In the genomic region with DNA sequence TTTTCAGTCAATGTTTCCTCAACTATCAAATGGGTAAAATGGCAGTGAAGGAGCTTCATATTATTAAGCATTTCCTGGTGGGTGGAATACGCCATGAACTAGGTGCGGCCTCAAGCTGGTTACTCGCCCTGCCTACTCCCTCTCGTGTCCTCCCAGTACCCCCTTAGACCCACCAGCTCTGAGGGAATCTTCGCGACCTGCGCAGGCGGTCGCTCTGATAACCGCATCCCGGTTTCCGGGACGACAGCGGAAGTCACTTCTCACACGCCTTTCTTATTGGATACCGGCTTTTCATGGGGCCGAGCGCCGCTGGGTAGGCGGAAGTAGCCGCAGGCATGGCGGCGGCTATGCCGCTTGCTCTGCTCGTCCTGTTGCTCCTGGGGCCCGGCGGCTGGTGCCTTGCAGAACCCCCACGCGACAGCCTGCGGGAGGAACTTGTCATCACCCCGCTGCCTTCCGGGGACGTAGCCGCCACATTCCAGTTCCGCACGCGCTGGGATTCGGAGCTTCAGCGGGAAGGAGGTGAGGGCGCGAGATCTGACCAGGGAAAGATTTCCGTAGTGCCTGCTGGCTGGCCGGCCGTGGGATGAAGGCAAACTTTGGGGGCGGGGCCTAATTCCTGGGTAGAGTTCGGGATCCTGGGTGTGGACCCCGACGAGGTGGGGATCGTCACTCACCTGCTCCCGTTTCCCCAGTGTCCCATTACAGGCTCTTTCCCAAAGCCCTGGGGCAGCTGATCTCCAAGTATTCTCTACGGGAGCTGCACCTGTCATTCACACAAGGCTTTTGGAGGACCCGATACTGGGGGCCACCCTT, we compare ENCODE assay signal across 8 cellular contexts. TPM values are rescaled to one million over a fixed set of nuclear protein-coding genes. Genes with fewer than 3 reads are reported as not detected.
DNase-seq lines count a peak whose midpoint lies in the region; ATAC-seq, FAIRE-seq and TF ChIP-seq lines count a peak whose summit lies in the region.

A gene (plus strand): TSS at position 320 of the 816 bp plus-strand sequence. CDS start 16 bp downstream, at position 336.

- peak within 1 kb of the TSS; percentile 88 to 99 (median 98) for H3K4me2 ChIP-seq in BLaER1 treated with 17β-estradiol and CSF1 and Interleukin-3, amounts not matched to agents 10 nM and 100 nM
- H3K4me2 ChIP-seq in HepG2 (ENCODE audit: low read depth, low read length) = peak within 1 kb of the TSS; percentile 97

- H3K4me3 ChIP-seq in BLaER1 treated with 17β-estradiol and CSF1 and Interleukin-3, amounts not matched to agents 10 nM and 100 nM = peak within 1 kb of the TSS; percentile 72 to 94 (median 92)
- H3K4me3 ChIP-seq in HepG2 (replicated peaks in 1 of 3; ENCODE audit: insufficient read depth in 1 of 3, low read depth in 2 of 3, low read length in 3 of 3) = peak within 1 kb of the TSS; percentile 84 to 97 (median 86)

- H3K9me3 Mint-ChIP-seq in dendritic cell treated with granulocyte-macrophage colony-stimulating factor and Interleukin-4, amounts not matched to agents 40 ng/mL and 50 ng/mL, for 4 days = no peaks in the 10 kb centered on the region

- in situ Hi-C loops in HepG2 (cut with HindIII; ENCODE audit: extremely low pct_ligation_motif_present, low pct_unique_long_range_greater_than_20kb) = no loop called here

- CTCF ChIA-PET in HepG2 (lab: Yijun Ruan, JAX; ENCODE audit: low intra/inter-chr PET ratio, low total read pairs) = interaction anchor here (0.6 kb wide), 1 partner anchor 10 kb away, joined by 3 read pairs; no protein-coding TSS in a partner anchor

- peak; percentile 38; the same call in 1 of the 2 replicates for TF ChIP-seq CTCF in HepG2 (CRISPR knock-in tag; IDR thresholded peaks at IDR 0.05)

- 1% methylated on average over 39 of the region's 52 CpGs for WGBS in HepG2 (ENCODE audit: low lambda C conversion rate)

- TF ChIP-seq RAD21 in HepG2 (CRISPR knock-in tag; IDR thresholded peaks at IDR 0.05) = peak; percentile 82

- peaks cover 26 to 39% (median 34%) of the 10 kb centered on the region in 11 experiments for H3K36me3 ChIP-seq in BLaER1 treated with 17β-estradiol and CSF1 and Interleukin-3, amounts not matched to agents 10 nM and 100 nM
- peaks cover 20 to 30% of the 10 kb centered on the region in 2 experiments for H3K36me3 ChIP-seq in HepG2 (replicated peaks in 1 of 2; ENCODE audit: control insufficient read depth in 1 of 2, insufficient read depth in 2 of 2, low read length in 2 of 2)

- peak within 1 kb of the TSS; percentile 68 to 89 (median 87) for H3K27ac ChIP-seq in BLaER1 treated with 17β-estradiol and CSF1 and Interleukin-3, amounts not matched to agents 10 nM and 100 nM
- peak within 1 kb of the TSS; percentile 62 for H3K27ac ChIP-seq in HepG2 (ENCODE audit: extremely low read length, insufficient read depth, low read length)

- POLR2A ChIA-PET in HepG2 (lab: Yijun Ruan, JAX) = interaction anchor here (0.7 to 2.4 kb wide), 25 partner anchors 10 to 948 kb away, joined by 3 to 52 read pairs (median 5); a partner anchor contains a TSS

- peaks cover 14 to 28% (median 25%) of the 10 kb centered on the region in 10 experiments for H3K4me1 ChIP-seq in BLaER1 treated with 17β-estradiol and CSF1 and Interleukin-3, amounts not matched to agents 10 nM and 100 nM
- peaks cover 31% of the 10 kb centered on the region for H3K4me1 ChIP-seq in HepG2 (ENCODE audit: insufficient read depth, low read length)

- no TSS peak for BruUV-seq in HepG2 (replicated peaks; lab: Mats Ljungman, UMichigan)

- DNase-seq in NCI-H748 treated with DMSO at 0.1 percent for 48 hours (lab: John Stamatoyannopoulos, UW) (peak; percentile 51), HepG2 (ENCODE audit: low spot score) (peak; percentile 93)
- peak; percentile 84 for DNase-seq in activated CD4-positive, alpha-beta T cell treated with anti-CD3 and anti-CD28 coated beads, Interleukin-2, amount 50 U/mL, for 1 hour
- DNase-seq in stimulated activated CD4-positive, alpha-beta T cell treated with anti-CD3 and anti-CD28 coated beads, Interleukin-2, amount 100 ng/mL, for 48 hours = peak; percentile 73 to 81

- ATAC-seq in GM19324 (IDR thresholded peaks at IDR 0.05; ENCODE audit: low FRiP score, unreplicated experiment) = peak; percentile 78
- ATAC-seq in HG03460 (IDR thresholded peaks at IDR 0.05; ENCODE audit: unreplicated experiment) = peak; percentile 82
- ATAC-seq in HepG2 = peak; percentile 99

- H4K20me1 ChIP-seq in BLaER1 treated with 17β-estradiol and CSF1 and Interleukin-3, amounts not matched to agents 10 nM and 100 nM = peaks cover 0 to 42% (median 22%) of the 10 kb centered on the region in 11 experiments; a peak in 11 of 22 replicates
- no peaks in the 10 kb centered on the region for H4K20me1 ChIP-seq in HepG2 (ENCODE audit: insufficient read depth, low read length)

- H3K27ac Mint-ChIP-seq in dendritic cell treated with granulocyte-macrophage colony-stimulating factor and Interleukin-4, amounts not matched to agents 40 ng/mL and 50 ng/mL, for 4 days = peak within 1 kb of the TSS; percentile 95

- H3K4me1 Mint-ChIP-seq in dendritic cell treated with granulocyte-macrophage colony-stimulating factor and Interleukin-4, amounts not matched to agents 40 ng/mL and 50 ng/mL, for 4 days (ENCODE audit: low read depth) = peaks cover 22% of the 10 kb centered on the region

- H3K4me3 Mint-ChIP-seq in dendritic cell treated with granulocyte-macrophage colony-stimulating factor and Interleukin-4, amounts not matched to agents 40 ng/mL and 50 ng/mL, for 4 days = peak within 1 kb of the TSS; percentile 91

- peaks cover 17% of the 10 kb centered on the region for H3K79me2 ChIP-seq in HepG2 (ENCODE audit: insufficient read depth, low read length)

- TF ChIP-seq EP300 in HepG2 (IDR thresholded peaks at IDR 0.05; ENCODE audit: low read depth in 2 of 2, low read length in 2 of 2) = peak; percentile 40 to 46; a peak in 2 of 4 replicates
- peak; percentile 37; the same call in 1 of the 2 replicates for TF ChIP-seq EP300 in HepG2 (CRISPR knock-in tag; IDR thresholded peaks at IDR 0.05; ENCODE audit: borderline replicate concordance)

- no peaks in the 10 kb centered on the region for H3K27me3 ChIP-seq in BLaER1 treated with 17β-estradiol and CSF1 and Interleukin-3, amounts not matched to agents 10 nM and 100 nM
- H3K27me3 ChIP-seq in HepG2 (ENCODE audit: control insufficient read depth in 1 of 2, insufficient read depth in 2 of 2, low read length in 2 of 2) = no peaks in the 10 kb centered on the region; a peak in 1 of 5 replicates

- peak within 1 kb of the TSS; percentile 85 to 93 (median 89) for H3K9ac ChIP-seq in BLaER1 treated with 17β-estradiol and CSF1 and Interleukin-3, amounts not matched to agents 10 nM and 100 nM
- peak within 1 kb of the TSS; percentile 89 for H3K9ac ChIP-seq in HepG2 (ENCODE audit: insufficient read depth, low read depth, low read length)

- H3K36me3 Mint-ChIP-seq in dendritic cell treated with granulocyte-macrophage colony-stimulating factor and Interleukin-4, amounts not matched to agents 40 ng/mL and 50 ng/mL, for 4 days (ENCODE audit: low read depth) = peaks cover 55% of the 10 kb centered on the region

- H3K9me3 ChIP-seq in BLaER1 treated with 17β-estradiol and CSF1 and Interleukin-3, amounts not matched to agents 10 nM and 100 nM (replicated peaks in 1 of 11) = no peaks in the 10 kb centered on the region
- H3K9me3 ChIP-seq in HepG2 (ENCODE audit: low read length) = no peaks in the 10 kb centered on the region

- intact Hi-C loops in dendritic cell treated with granulocyte-macrophage colony-stimulating factor and Interleukin-4, amounts not matched to agents 40 ng/mL and 50 ng/mL, for 4 days (cut with micrococcal nuclease) = no loop called here
- intact Hi-C loops in HepG2 (cut with micrococcal nuclease; ENCODE audit: unreplicated experiment) = loop anchor here (1.0 to 5.0 kb wide), 4 partner anchors 41 to 93 kb away; a partner anchor contains a TSS

- peak; percentile 83 for FAIRE-seq in HepG2 (lab: Jason Lieb, UNC)

- H2AFZ ChIP-seq in HepG2 (ENCODE audit: low read length) = peak within 1 kb of the TSS; percentile 82

- H3K27me3 Mint-ChIP-seq in dendritic cell treated with granulocyte-macrophage colony-stimulating factor and Interleukin-4, amounts not matched to agents 40 ng/mL and 50 ng/mL, for 4 days = peaks cover 5% of the 10 kb centered on the region

- peak; percentile 93 to 98 for TF ChIP-seq POLR2A in HepG2 (IDR thresholded peaks at IDR 0.05; ENCODE audit: insufficient read depth in 1 of 2, low read depth in 2 of 2, low read length in 2 of 2)

TF ChIP-seq in HepG2, 621 proteins besides CTCF, POLR2A, EP300 and RAD21 (continues in another document):
- peak; percentile 53; the same call in 1 of the 2 replicates for TF ChIP-seq TBP (CRISPR knock-in tag; IDR thresholded peaks at IDR 0.05)
- no peak for TF ChIP-seq NCOR1 (IDR thresholded peaks at IDR 0.05; ENCODE audit: borderline replicate concordance, low read length)
- TF ChIP-seq ZMAT3 (CRISPR knock-in tag; conservative IDR thresholded peaks at IDR 0.05) = peak; percentile 97
- no peak for TF ChIP-seq EZH2 (conservative IDR thresholded peaks at IDR 0.05; ENCODE audit: low read depth, low read length)
- TF ChIP-seq ZNF460 (CRISPR knock-in tag; IDR thresholded peaks at IDR 0.05; ENCODE audit: borderline replicate concordance) = peak; percentile 10; the same call in 1 of the 2 replicates
- TF ChIP-seq CHD2 (IDR thresholded peaks at IDR 0.05; ENCODE audit: low read depth, low read length) = no peak

RNA-seq across cellular contexts. Expression of the gene that starts here (rescaled TPM):
- total RNA-seq in HepG2 (2016; rRNA removed; fragmentation: Illumina TruSeq; extraction: Trizol) = 26.4 and 65.9 TPM in 2 replicates
- 16.2 and 16.8 TPM in 2 replicates for total RNA-seq in HepG2 (2016; cell fraction: cytosol; rRNA removed; fragmentation: Illumina TruSeq; extraction: Trizol; ENCODE audit: low read depth)
- 26.3 and 65.1 TPM in 2 replicates for total RNA-seq in HepG2 (2016; cell fraction: insoluble cytoplasmic fraction; rRNA removed; fragmentation: Illumina TruSeq; extraction: Trizol)
- total RNA-seq in HepG2 (2016; cell fraction: membrane; rRNA removed; fragmentation: Illumina TruSeq; extraction: Trizol) = 26.4 and 29.9 TPM in 2 replicates
- total RNA-seq in HepG2 (2016; cell fraction: nucleus; rRNA removed; fragmentation: Illumina TruSeq; extraction: Trizol) = 64.4 and 84.9 TPM in 2 replicates
- 74.1 and 85.7 TPM in 2 replicates for polyA plus RNA-seq in HepG2 (2011; rRNA removed)
- polyA plus RNA-seq in HepG2 (2011; cell fraction: cytosol; rRNA removed) = 37.8 and 44.8 TPM in 2 replicates
- polyA plus RNA-seq in HepG2 (2011; cell fraction: nucleus; rRNA removed) = 94.4 and 98.4 TPM in 2 replicates
- polyA plus RNA-seq in HepG2 (2012) = 62.3 and 63.6 TPM in 2 replicates
- 22.0 and 26.6 TPM in 2 replicates for polyA plus RNA-seq in HepG2 (2016; cell fraction: cytosol; fragmentation: Illumina TruSeq; extraction: Trizol; ENCODE audit: low read depth)
- polyA plus RNA-seq in HepG2 (2016; cell fraction: insoluble cytoplasmic fraction; fragmentation: Illumina TruSeq; extraction: Trizol; ENCODE audit: low read depth) = 39.8 and 50.9 TPM in 2 replicates
- polyA plus RNA-seq in HepG2 (2016; cell fraction: membrane; fragmentation: Illumina TruSeq; extraction: Trizol; ENCODE audit: low read depth) = 33.2 and 33.6 TPM in 2 replicates
- polyA plus RNA-seq in HepG2 (2016; cell fraction: nucleus; fragmentation: Illumina TruSeq; extraction: Trizol; ENCODE audit: insufficient read depth, low read depth) = 167 and 168 TPM in 2 replicates
- 86.1 and 91.5 TPM in 2 replicates for polyA minus RNA-seq in HepG2 (2011; rRNA and poly(A)+ RNA removed; ENCODE audit: low replicate concordance)
- polyA minus RNA-seq in HepG2 (2011; cell fraction: cytosol; rRNA and poly(A)+ RNA removed) = 35.9 and 37.0 TPM in 2 replicates
- 68.5 and 79.2 TPM in 2 replicates for polyA minus RNA-seq in HepG2 (2011; cell fraction: nucleus; rRNA and poly(A)+ RNA removed)

Comparison
In these comparisons a context has a peak if more than half of its experiments do, and no peak if none do; other contexts are left out.
1. Peak in every context shown above with its lines: DNase-seq, ATAC-seq, H3K4me3 ChIP-seq and H3K27ac ChIP-seq.